ENCODE assay signal across 1 cellular context in the genomic region with DNA sequence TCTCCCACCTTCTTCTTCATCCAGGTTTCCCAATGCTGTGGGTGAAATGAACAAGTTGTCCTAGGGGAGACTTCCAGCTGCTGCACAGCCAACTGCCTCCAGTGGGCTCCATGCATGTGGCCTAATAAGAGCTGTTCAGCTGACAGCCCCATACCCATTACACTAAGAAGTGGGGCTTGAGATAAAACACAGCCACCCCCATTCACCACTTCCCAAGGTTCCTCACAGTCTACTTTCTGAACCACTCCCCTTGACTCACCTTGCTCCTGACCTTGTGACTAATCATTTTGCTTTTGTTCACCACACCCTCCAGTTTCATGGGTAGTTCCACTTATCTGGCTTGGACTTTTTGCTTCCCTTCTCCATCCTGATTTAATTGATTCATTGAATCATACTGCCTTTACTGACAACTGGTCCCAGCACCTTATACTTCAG.
TF ChIP-seq lines count a peak whose summit lies in the region.

No MANE protein-coding gene starts in this region.

TF ChIP-seq in K562, 482 proteins besides CTCF, POLR2A, EP300 and RAD21 (continued from another document and continues in another):
- TF ChIP-seq, protein P1, sequence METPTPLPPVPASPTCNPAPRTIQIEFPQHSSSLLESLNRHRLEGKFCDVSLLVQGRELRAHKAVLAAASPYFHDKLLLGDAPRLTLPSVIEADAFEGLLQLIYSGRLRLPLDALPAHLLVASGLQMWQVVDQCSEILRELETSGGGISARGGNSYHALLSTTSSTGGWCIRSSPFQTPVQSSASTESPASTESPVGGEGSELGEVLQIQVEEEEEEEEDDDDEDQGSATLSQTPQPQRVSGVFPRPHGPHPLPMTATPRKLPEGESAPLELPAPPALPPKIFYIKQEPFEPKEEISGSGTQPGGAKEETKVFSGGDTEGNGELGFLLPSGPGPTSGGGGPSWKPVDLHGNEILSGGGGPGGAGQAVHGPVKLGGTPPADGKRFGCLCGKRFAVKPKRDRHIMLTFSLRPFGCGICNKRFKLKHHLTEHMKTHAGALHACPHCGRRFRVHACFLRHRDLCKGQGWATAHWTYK (CRISPR knock-in tag; IDR thresholded peaks at IDR 0.05) = no peak
- TF ChIP-seq PREB (CRISPR knock-in tag; IDR thresholded peaks at IDR 0.05) = no peak
- TF ChIP-seq PHTF2 (CRISPR knock-in tag; IDR thresholded peaks at IDR 0.05) = no peak
- no peak for TF ChIP-seq NKRF (IDR thresholded peaks at IDR 0.05; ENCODE audit: borderline replicate concordance)
- no peak for TF ChIP-seq NONO (IDR thresholded peaks at IDR 0.05; ENCODE audit: low read depth in 2 of 2, low read length in 1 of 2)
- TF ChIP-seq ZEB2 (IDR thresholded peaks at IDR 0.05) = peak; percentile 92
- peak in 1 of 2 experiments; percentile 18; a peak in 1 of 4 replicates for TF ChIP-seq ETV6 (IDR thresholded peaks at IDR 0.05; ENCODE audit: borderline replicate concordance in 1 of 2, low read depth in 2 of 2, low read length in 1 of 2)
- TF ChIP-seq ETV6 (CRISPR knock-in tag; IDR thresholded peaks at IDR 0.05; ENCODE audit: borderline replicate concordance) = no peak
- TF ChIP-seq TBP (optimal IDR thresholded peaks at IDR 0.05; ENCODE audit: low read depth, low read length) = no peak
- TF ChIP-seq MTA3 (IDR thresholded peaks at IDR 0.05; ENCODE audit: borderline replicate concordance) = no peak; the same call in 1 of the 2 replicates
- no peak for TF ChIP-seq ZNF253 (CRISPR knock-in tag; conservative IDR thresholded peaks at IDR 0.05)
- no peak for TF ChIP-seq HOXB6 (CRISPR knock-in tag; IDR thresholded peaks at IDR 0.05; ENCODE audit: borderline replicate concordance)
- TF ChIP-seq MBD2 (IDR thresholded peaks at IDR 0.05; ENCODE audit: borderline replicate concordance, low read depth) = 0 out of 2 replicates have a peak, but pooled peaks have one; percentile 26
- no peak for TF ChIP-seq E2F5 (CRISPR knock-in tag; IDR thresholded peaks at IDR 0.05)
- TF ChIP-seq HNRNPUL1 (IDR thresholded peaks at IDR 0.05; ENCODE audit: low read length) = no peak
- no peak for TF ChIP-seq RFX7 (CRISPR knock-in tag; IDR thresholded peaks at IDR 0.05)
- TF ChIP-seq BACH1 (tag; IDR thresholded peaks at IDR 0.05) = no peak
- no peak for TF ChIP-seq ZNF764 (CRISPR knock-in tag; IDR thresholded peaks at IDR 0.05; ENCODE audit: low read depth)
- no peak for TF ChIP-seq ZNF282 (CRISPR knock-in tag; IDR thresholded peaks at IDR 0.05)
- TF ChIP-seq, protein P2, sequence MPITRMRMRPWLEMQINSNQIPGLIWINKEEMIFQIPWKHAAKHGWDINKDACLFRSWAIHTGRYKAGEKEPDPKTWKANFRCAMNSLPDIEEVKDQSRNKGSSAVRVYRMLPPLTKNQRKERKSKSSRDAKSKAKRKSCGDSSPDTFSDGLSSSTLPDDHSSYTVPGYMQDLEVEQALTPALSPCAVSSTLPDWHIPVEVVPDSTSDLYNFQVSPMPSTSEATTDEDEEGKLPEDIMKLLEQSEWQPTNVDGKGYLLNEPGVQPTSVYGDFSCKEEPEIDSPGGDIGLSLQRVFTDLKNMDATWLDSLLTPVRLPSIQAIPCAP (CRISPR knock-in tag; IDR thresholded peaks at IDR 0.05; ENCODE audit: borderline replicate concordance) = no peak
- TF ChIP-seq SAP30 (IDR thresholded peaks at IDR 0.05; ENCODE audit: borderline replicate concordance, insufficient read depth, low read depth, low read length, poor library complexity, severe bottlenecking) = no peak
- TF ChIP-seq SNIP1 (IDR thresholded peaks at IDR 0.05; ENCODE audit: low read depth) = no peak
- TF ChIP-seq, protein P3, sequence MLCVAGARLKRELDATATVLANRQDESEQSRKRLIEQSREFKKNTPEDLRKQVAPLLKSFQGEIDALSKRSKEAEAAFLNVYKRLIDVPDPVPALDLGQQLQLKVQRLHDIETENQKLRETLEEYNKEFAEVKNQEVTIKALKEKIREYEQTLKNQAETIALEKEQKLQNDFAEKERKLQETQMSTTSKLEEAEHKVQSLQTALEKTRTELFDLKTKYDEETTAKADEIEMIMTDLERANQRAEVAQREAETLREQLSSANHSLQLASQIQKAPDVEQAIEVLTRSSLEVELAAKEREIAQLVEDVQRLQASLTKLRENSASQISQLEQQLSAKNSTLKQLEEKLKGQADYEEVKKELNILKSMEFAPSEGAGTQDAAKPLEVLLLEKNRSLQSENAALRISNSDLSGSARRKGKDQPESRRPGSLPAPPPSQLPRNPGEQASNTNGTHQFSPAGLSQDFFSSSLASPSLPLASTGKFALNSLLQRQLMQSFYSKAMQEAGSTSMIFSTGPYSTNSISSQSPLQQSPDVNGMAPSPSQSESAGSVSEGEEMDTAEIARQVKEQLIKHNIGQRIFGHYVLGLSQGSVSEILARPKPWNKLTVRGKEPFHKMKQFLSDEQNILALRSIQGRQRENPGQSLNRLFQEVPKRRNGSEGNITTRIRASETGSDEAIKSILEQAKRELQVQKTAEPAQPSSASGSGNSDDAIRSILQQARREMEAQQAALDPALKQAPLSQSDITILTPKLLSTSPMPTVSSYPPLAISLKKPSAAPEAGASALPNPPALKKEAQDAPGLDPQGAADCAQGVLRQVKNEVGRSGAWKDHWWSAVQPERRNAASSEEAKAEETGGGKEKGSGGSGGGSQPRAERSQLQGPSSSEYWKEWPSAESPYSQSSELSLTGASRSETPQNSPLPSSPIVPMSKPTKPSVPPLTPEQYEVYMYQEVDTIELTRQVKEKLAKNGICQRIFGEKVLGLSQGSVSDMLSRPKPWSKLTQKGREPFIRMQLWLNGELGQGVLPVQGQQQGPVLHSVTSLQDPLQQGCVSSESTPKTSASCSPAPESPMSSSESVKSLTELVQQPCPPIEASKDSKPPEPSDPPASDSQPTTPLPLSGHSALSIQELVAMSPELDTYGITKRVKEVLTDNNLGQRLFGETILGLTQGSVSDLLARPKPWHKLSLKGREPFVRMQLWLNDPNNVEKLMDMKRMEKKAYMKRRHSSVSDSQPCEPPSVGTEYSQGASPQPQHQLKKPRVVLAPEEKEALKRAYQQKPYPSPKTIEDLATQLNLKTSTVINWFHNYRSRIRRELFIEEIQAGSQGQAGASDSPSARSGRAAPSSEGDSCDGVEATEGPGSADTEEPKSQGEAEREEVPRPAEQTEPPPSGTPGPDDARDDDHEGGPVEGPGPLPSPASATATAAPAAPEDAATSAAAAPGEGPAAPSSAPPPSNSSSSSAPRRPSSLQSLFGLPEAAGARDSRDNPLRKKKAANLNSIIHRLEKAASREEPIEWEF (CRISPR knock-in tag; IDR thresholded peaks at IDR 0.05) = no peak
- no peak for TF ChIP-seq STAT5B (CRISPR knock-in tag; IDR thresholded peaks at IDR 0.05)
- TF ChIP-seq FOXA1 (IDR thresholded peaks at IDR 0.05; ENCODE audit: borderline replicate concordance) = no peak
- TF ChIP-seq SMARCE1 (IDR thresholded peaks at IDR 0.05) = peak; percentile 79; the same call in 1 of the 2 replicates
- TF ChIP-seq RCOR1 (IDR thresholded peaks at IDR 0.05; ENCODE audit: borderline replicate concordance in 1 of 2, low read depth in 2 of 2, low read length in 2 of 2) = peak; percentile 33 to 87; a peak in 3 of 4 replicates
- TF ChIP-seq SMARCA4 (IDR thresholded peaks at IDR 0.05) = peak; percentile 79
- peak; percentile 85 for TF ChIP-seq CTBP1 (IDR thresholded peaks at IDR 0.05; ENCODE audit: borderline replicate concordance)
- TF ChIP-seq SRSF1 (IDR thresholded peaks at IDR 0.05; ENCODE audit: low read depth, low read length) = no peak
- TF ChIP-seq THAP12 (CRISPR knock-in tag; IDR thresholded peaks at IDR 0.05) = no peak
- peak; percentile 28; the same call in 1 of the 2 replicates for TF ChIP-seq TOE1 (IDR thresholded peaks at IDR 0.05; ENCODE audit: borderline replicate concordance)
- no peak for TF ChIP-seq TOE1 (CRISPR knock-in tag; IDR thresholded peaks at IDR 0.05; ENCODE audit: borderline replicate concordance, low read depth)
- TF ChIP-seq, protein P4, sequence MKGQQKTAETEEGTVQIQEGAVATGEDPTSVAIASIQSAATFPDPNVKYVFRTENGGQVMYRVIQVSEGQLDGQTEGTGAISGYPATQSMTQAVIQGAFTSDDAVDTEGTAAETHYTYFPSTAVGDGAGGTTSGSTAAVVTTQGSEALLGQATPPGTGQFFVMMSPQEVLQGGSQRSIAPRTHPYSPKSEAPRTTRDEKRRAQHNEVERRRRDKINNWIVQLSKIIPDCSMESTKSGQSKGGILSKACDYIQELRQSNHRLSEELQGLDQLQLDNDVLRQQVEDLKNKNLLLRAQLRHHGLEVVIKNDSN (CRISPR knock-in tag; IDR thresholded peaks at IDR 0.05) = no peak
- TF ChIP-seq, protein P5, sequence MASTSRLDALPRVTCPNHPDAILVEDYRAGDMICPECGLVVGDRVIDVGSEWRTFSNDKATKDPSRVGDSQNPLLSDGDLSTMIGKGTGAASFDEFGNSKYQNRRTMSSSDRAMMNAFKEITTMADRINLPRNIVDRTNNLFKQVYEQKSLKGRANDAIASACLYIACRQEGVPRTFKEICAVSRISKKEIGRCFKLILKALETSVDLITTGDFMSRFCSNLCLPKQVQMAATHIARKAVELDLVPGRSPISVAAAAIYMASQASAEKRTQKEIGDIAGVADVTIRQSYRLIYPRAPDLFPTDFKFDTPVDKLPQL (IDR thresholded peaks at IDR 0.05; ENCODE audit: extremely low read depth, insufficient read length) = no peak
- TF ChIP-seq, protein P6, sequence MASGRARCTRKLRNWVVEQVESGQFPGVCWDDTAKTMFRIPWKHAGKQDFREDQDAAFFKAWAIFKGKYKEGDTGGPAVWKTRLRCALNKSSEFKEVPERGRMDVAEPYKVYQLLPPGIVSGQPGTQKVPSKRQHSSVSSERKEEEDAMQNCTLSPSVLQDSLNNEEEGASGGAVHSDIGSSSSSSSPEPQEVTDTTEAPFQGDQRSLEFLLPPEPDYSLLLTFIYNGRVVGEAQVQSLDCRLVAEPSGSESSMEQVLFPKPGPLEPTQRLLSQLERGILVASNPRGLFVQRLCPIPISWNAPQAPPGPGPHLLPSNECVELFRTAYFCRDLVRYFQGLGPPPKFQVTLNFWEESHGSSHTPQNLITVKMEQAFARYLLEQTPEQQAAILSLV (tag; IDR thresholded peaks at IDR 0.05) = no peak
- TF ChIP-seq DMBX1 (CRISPR knock-in tag; IDR thresholded peaks at IDR 0.05; ENCODE audit: borderline replicate concordance) = peak; percentile 70; the same call in 1 of the 2 replicates
- no peak for TF ChIP-seq PHF8 (IDR thresholded peaks at IDR 0.05; ENCODE audit: borderline replicate concordance, low read length)
- no peak for TF ChIP-seq FOXA3 (CRISPR knock-in tag; conservative IDR thresholded peaks at IDR 0.05 in 1 of 2, IDR thresholded peaks at IDR 0.05 in 1 of 2)
- TF ChIP-seq RAD51 (IDR thresholded peaks at IDR 0.05; ENCODE audit: borderline replicate concordance, low read depth) = peak; percentile 25; the same call in 1 of the 2 replicates
